ENCODE assay signal across 11 cellular contexts in genomic region chr12:607541-608001, GRCh38. TPM values are rescaled to one million over a fixed set of nuclear protein-coding genes. Genes with fewer than 3 reads are reported as not detected.
DNase-seq lines count a peak whose midpoint lies in the region; ATAC-seq, FAIRE-seq and TF ChIP-seq lines count a peak whose summit lies in the region.
"Had no signal": no experiment of that assay in that cellular context is flagged by ENCODE, and none has a peak within 500 bp of the region (broad histone marks: within the 10 kb centered on the region; RNA-seq: fewer than 3 reads in every experiment).

No MANE protein-coding gene starts in this region.

- H3K9me1 ChIP-seq in K562 (ENCODE audit: control insufficient read depth, insufficient read depth, low read length): no peaks in the 10 kb centered on the region

- WGBS in K562 (ENCODE audit: insufficient coverage, low coverage, missing lambda C conversion rate): 16% methylated on average over 4 of the region's 5 CpGs

- H3K79me2 ChIP-seq in K562 (ENCODE audit: control insufficient read depth, insufficient read depth, low read length): no peaks in the 10 kb centered on the region

- no TSS peak for BruUV-seq in K562 (replicated peaks; lab: Mats Ljungman, UMichigan)

- TF ChIP-seq CTCF in K562 (IDR thresholded peaks at IDR 0.05 in 2 of 3, conservative IDR thresholded peaks at IDR 0.05 in 1 of 3; ENCODE audit: insufficient read depth in 2 of 3, low read depth in 1 of 3, low read length in 3 of 3): no peak
- TF ChIP-seq CTCF in kidney (IDR thresholded peaks at IDR 0.05; ENCODE audit: borderline replicate concordance, extremely low read depth, insufficient read depth): no peak

- H3K27ac Mint-ChIP-seq in activated CD4-positive, alpha-beta memory T cell treated with anti-CD3 and anti-CD28 coated beads, Interleukin-2, amount 10 ng/mL, durations not matched to agents 7 days and 5 days: peak overlapping the region; percentile 80
- H3K27ac Mint-ChIP-seq in activated CD4-positive, alpha-beta memory T cell treated with anti-CD3 and anti-CD28 coated beads for 36 hours: no peak overlapping the region
- no peak overlapping the region for H3K27ac Mint-ChIP-seq in stimulated activated memory B cell treated with anti-CD40 and anti-IgM and Interleukin-4, amounts not matched to agents 10 μg/mL and 1 μg/mL and 100 μg/mL, for 72 hours
- H3K27ac Mint-ChIP-seq: nephron progenitor cell had no signal

- FAIRE-seq in K562 (lab: Jason Lieb, UNC): peak; percentile 23
- FAIRE-seq in kidney (lab: Jason Lieb, UNC): no peak

- H3K36me3 ChIP-seq in K562 (ENCODE audit: control insufficient read depth, insufficient read depth, low read length) (no peaks in the 10 kb centered on the region), kidney (ENCODE audit: control insufficient read depth in 1 of 2, insufficient read depth in 2 of 2, low read length in 2 of 2) (no peaks in the 10 kb centered on the region), SJCRH30 (no peaks in the 10 kb centered on the region)

- no peaks in the 10 kb centered on the region for H3K27me3 Mint-ChIP-seq in activated CD4-positive, alpha-beta memory T cell treated with anti-CD3 and anti-CD28 coated beads, Interleukin-2, amount 10 ng/mL, durations not matched to agents 7 days and 5 days
- no peaks in the 10 kb centered on the region for H3K27me3 Mint-ChIP-seq in activated CD4-positive, alpha-beta memory T cell treated with anti-CD3 and anti-CD28 coated beads for 36 hours
- no peaks in the 10 kb centered on the region for H3K27me3 Mint-ChIP-seq in stimulated activated memory B cell treated with anti-CD40 and anti-IgM and Interleukin-4, amounts not matched to agents 10 μg/mL and 1 μg/mL and 100 μg/mL, for 72 hours

- no peaks in the 10 kb centered on the region for H3K36me3 Mint-ChIP-seq in activated CD4-positive, alpha-beta memory T cell treated with anti-CD3 and anti-CD28 coated beads, Interleukin-2, amount 10 ng/mL, durations not matched to agents 7 days and 5 days (ENCODE audit: low read depth)
- H3K36me3 Mint-ChIP-seq in activated CD4-positive, alpha-beta memory T cell treated with anti-CD3 and anti-CD28 coated beads for 36 hours: no peaks in the 10 kb centered on the region
- H3K36me3 Mint-ChIP-seq in stimulated activated memory B cell treated with anti-CD40 and anti-IgM and Interleukin-4, amounts not matched to agents 10 μg/mL and 1 μg/mL and 100 μg/mL, for 72 hours: no peaks in the 10 kb centered on the region

- H3K27ac ChIP-seq in K562 (ENCODE audit: extremely low read depth, low read depth, low read length) (no peak overlapping the region), kidney (ENCODE audit: low read depth in 2 of 2, low read length in 2 of 2) (peak overlapping the region in 1 of 2 donors; percentile 27), substantia nigra (ENCODE audit: low read depth, low read length, poor library complexity, severe bottlenecking) (peak overlapping the region; percentile 50), SJCRH30 (no peak overlapping the region)

- no peak for TF ChIP-seq EP300 in K562 (IDR thresholded peaks at IDR 0.05; ENCODE audit: low read length)

- POLR2A ChIA-PET in activated CD4-positive, alpha-beta memory T cell treated with anti-CD3 and anti-CD28 coated beads, Interleukin-2, amount 10 ng/mL, durations not matched to agents 7 days and 5 days (lab: Charles Lee): interaction anchor here (1.1 to 1.4 kb wide), 5 partner anchors 8 to 147 kb away, joined by 3 to 7 read pairs (median 4); no protein-coding TSS in a partner anchor
- POLR2A ChIA-PET in activated CD4-positive, alpha-beta memory T cell treated with anti-CD3 and anti-CD28 coated beads for 36 hours (lab: Charles Lee): no interaction called here
- POLR2A ChIA-PET in K562 (lab: Yijun Ruan, JAX): interaction anchor here (0.7 kb wide), 1 partner anchor 567 kb away, joined by 3 read pairs; no protein-coding TSS in a partner anchor

- H3K4me3 Mint-ChIP-seq in activated CD4-positive, alpha-beta memory T cell treated with anti-CD3 and anti-CD28 coated beads, Interleukin-2, amount 10 ng/mL, durations not matched to agents 7 days and 5 days: no peak overlapping the region
- no peak overlapping the region for H3K4me3 Mint-ChIP-seq in activated CD4-positive, alpha-beta memory T cell treated with anti-CD3 and anti-CD28 coated beads for 36 hours
- no peak overlapping the region for H3K4me3 Mint-ChIP-seq in stimulated activated memory B cell treated with anti-CD40 and anti-IgM and Interleukin-4, amounts not matched to agents 10 μg/mL and 1 μg/mL and 100 μg/mL, for 72 hours
- H3K4me3 Mint-ChIP-seq: nephron progenitor cell had no signal

- no peak overlapping the region for H2AFZ ChIP-seq in K562 (ENCODE audit: low read depth, low read length)

- peaks cover 52% of the 10 kb centered on the region for H3K4me1 Mint-ChIP-seq in activated CD4-positive, alpha-beta memory T cell treated with anti-CD3 and anti-CD28 coated beads, Interleukin-2, amount 10 ng/mL, durations not matched to agents 7 days and 5 days
- H3K4me1 Mint-ChIP-seq in activated CD4-positive, alpha-beta memory T cell treated with anti-CD3 and anti-CD28 coated beads for 36 hours (ENCODE audit: low read depth): peaks cover 25% of the 10 kb centered on the region
- peaks cover 17% of the 10 kb centered on the region for H3K4me1 Mint-ChIP-seq in stimulated activated memory B cell treated with anti-CD40 and anti-IgM and Interleukin-4, amounts not matched to agents 10 μg/mL and 1 μg/mL and 100 μg/mL, for 72 hours

- peak; percentile 38 for DNase-seq in activated CD4-positive, alpha-beta memory T cell treated with anti-CD3 and anti-CD28 coated beads, Interleukin-2, amount 10 ng/mL, durations not matched to agents 7 days and 5 days
- no peak for DNase-seq in activated CD4-positive, alpha-beta memory T cell treated with anti-CD3 and anti-CD28 coated beads for 36 hours
- DNase-seq in K562 (ENCODE audit: extremely low read depth in 1 of 4, low spot score in 3 of 4) (no peak), kidney (peak; percentile 65), substantia nigra (lab: John Stamatoyannopoulos, UW) (peak in 11 of 49 donors; percentile 12 to 73 (median 18)), SJCRH30 (no peak)
- no peak for DNase-seq in stimulated activated CD4-positive, alpha-beta T cell treated with anti-CD3 and anti-CD28 coated beads, Interleukin-15, amount 100 ng/mL, for 24 hours
- DNase-seq: activated CD4-positive, CD25-positive, alpha-beta regulatory T cell; nephron progenitor cell had no signal

- ATAC-seq in K562: no peak; the same call in 2 of the 3 replicates
- ATAC-seq in stimulated activated memory B cell treated with anti-CD40 and anti-IgM and Interleukin-4, amounts not matched to agents 10 μg/mL and 1 μg/mL and 100 μg/mL, for 72 hours: no peak

- H3K4me2 ChIP-seq in K562 (ENCODE audit: insufficient read depth, low read length): no peak overlapping the region

- no peaks in the 10 kb centered on the region for H3K9me3 Mint-ChIP-seq in activated CD4-positive, alpha-beta memory T cell treated with anti-CD3 and anti-CD28 coated beads, Interleukin-2, amount 10 ng/mL, durations not matched to agents 7 days and 5 days
- H3K9me3 Mint-ChIP-seq in activated CD4-positive, alpha-beta memory T cell treated with anti-CD3 and anti-CD28 coated beads for 36 hours: no peaks in the 10 kb centered on the region
- no peaks in the 10 kb centered on the region for H3K9me3 Mint-ChIP-seq in stimulated activated memory B cell treated with anti-CD40 and anti-IgM and Interleukin-4, amounts not matched to agents 10 μg/mL and 1 μg/mL and 100 μg/mL, for 72 hours
- H3K9me3 Mint-ChIP-seq: nephron progenitor cell had no signal

- H3K27me3 ChIP-seq in K562 (ENCODE audit: control insufficient read depth in 2 of 2, insufficient read depth in 2 of 2, low read length in 2 of 2): no peaks in the 10 kb centered on the region
- H3K27me3 ChIP-seq in SJCRH30: peaks cover 3% of the 10 kb centered on the region; the same call in 1 of the 2 replicates

- no peak for TF ChIP-seq POLR2A in K562 (conservative IDR thresholded peaks at IDR 0.05)

- no peaks in the 10 kb centered on the region for H4K20me1 ChIP-seq in K562 (replicated peaks; ENCODE audit: control insufficient read depth, insufficient read depth, low read length)

- H3K4me3 ChIP-seq in K562 (no peak overlapping the region), kidney (ENCODE audit: low read length in 2 of 2) (no peak overlapping the region), SJCRH30 (no peak overlapping the region)

- in situ Hi-C loops in K562 (cut with MboI): no loop called here

- H3K4me1 ChIP-seq in K562 (replicated peaks in 1 of 2; ENCODE audit: control insufficient read depth in 2 of 2, insufficient read depth in 2 of 2, low read length in 2 of 2) (peaks cover 5 to 13% of the 10 kb centered on the region in 2 experiments; a peak in 4 of 5 replicates), kidney (ENCODE audit: control insufficient read depth in 1 of 2, insufficient read depth in 1 of 2, low read depth in 1 of 2, low read length in 2 of 2) (peaks cover 5 to 10% of the 10 kb centered on the region in 2 donors), SJCRH30 (peaks cover 5% of the 10 kb centered on the region)

- CTCF ChIA-PET in activated CD4-positive, alpha-beta memory T cell treated with anti-CD3 and anti-CD28 coated beads, Interleukin-2, amount 10 ng/mL, durations not matched to agents 7 days and 5 days (lab: Charles Lee): interaction anchor here (1.0 to 4.1 kb wide), 3 partner anchors 26 to 143 kb away, joined by 3 to 41 read pairs (median 14); no protein-coding TSS in a partner anchor
- CTCF ChIA-PET in activated CD4-positive, alpha-beta memory T cell treated with anti-CD3 and anti-CD28 coated beads for 36 hours (lab: Charles Lee): interaction anchor here (2.3 kb wide), 1 partner anchor 38 kb away, joined by 8 read pairs; no protein-coding TSS in a partner anchor
- CTCF ChIA-PET in K562 (lab: Yijun Ruan, JAX; ENCODE audit: low intra/inter-chr PET ratio): no interaction called here

- intact Hi-C loops in activated CD4-positive, alpha-beta memory T cell treated with anti-CD3 and anti-CD28 coated beads for 36 hours (cut with micrococcal nuclease): loop anchor here (2.0 kb wide), 1 partner anchor 19 kb away; no protein-coding TSS in a partner anchor
- intact Hi-C loops in K562 (cut with micrococcal nuclease): no loop called here
- intact Hi-C loops in kidney (cut with DNase I): no loop called here

- H3K9me3 ChIP-seq in K562 (replicated peaks; ENCODE audit: control insufficient read depth, insufficient read depth, low read depth, low read length) (no peaks in the 10 kb centered on the region), kidney (ENCODE audit: control insufficient read depth in 1 of 2, low read length in 2 of 2) (no peaks in the 10 kb centered on the region), SJCRH30 (replicated peaks) (no peaks in the 10 kb centered on the region; the same call in 1 of the 2 replicates)

- no peak for TF ChIP-seq RAD21 in K562 (CRISPR knock-in tag; conservative IDR thresholded peaks at IDR 0.05 in 1 of 2, IDR thresholded peaks at IDR 0.05 in 1 of 2)

- H3K9ac ChIP-seq in K562 (ENCODE audit: insufficient read depth in 1 of 2, low read depth in 2 of 2, low read length in 2 of 2) (no peak overlapping the region), kidney (ENCODE audit: low read length in 2 of 2) (no peak overlapping the region)

RNA-seq across cellular contexts. Expression of gene NINJ2, which starts 55.7 kb away (rescaled TPM):
- total RNA-seq in activated CD4-positive, alpha-beta memory T cell treated with anti-CD3 and anti-CD28 coated beads, Interleukin-2, amount 10 ng/mL, durations not matched to agents 7 days and 5 days: 10 to 100 TPM; 13.1 to 13.5 TPM
- 1 to 10 TPM; 5.1 to 7.5 TPM for total RNA-seq in activated CD4-positive, alpha-beta memory T cell treated with anti-CD3 and anti-CD28 coated beads for 36 hours
- 1.9 and 2.7 TPM in 2 replicates for total RNA-seq in K562 (2011; cell fraction: chromatin; rRNA removed; ENCODE audit: low replicate concordance)
- 2.0 and 2.1 TPM in 2 replicates for total RNA-seq in K562 (2011; cell fraction: nucleolus; rRNA removed)
- 1.5 TPM in 2 replicates for total RNA-seq in K562 (2011; cell fraction: nucleoplasm; rRNA removed)
- total RNA-seq in K562 (2014; rRNA removed) (3.6 and 4.5 TPM in 2 replicates), K562 (2014; rRNA removed; fragmentation: Illumina TruSeq; extraction: Trizol) (1.7 and 3.3 TPM in 2 replicates), K562 (2015; rRNA removed; fragmentation: Illumina TruSeq; extraction: Trizol) (4.0 and 4.9 TPM in 2 replicates), K562 (2021) (2.3 and 2.6 TPM in 2 replicates), kidney (2.8 TPM)
- polyA plus RNA-seq in K562 (2011; rRNA removed) (3.6 and 5.3 TPM in 2 replicates), K562 (2014; fragmentation: Illumina TruSeq; extraction: Trizol) (6.5 and 7.3 TPM in 2 replicates), K562 (2014; fragmentation: Nextera tagmentation; extraction: Ambion mirVana) (10 to 100 TPM; 10.6 to 16.0 TPM), K562 (2014; rRNA removed) (4.3 and 4.8 TPM in 2 replicates), kidney (ENCODE audit: insufficient read depth, low read depth, low replicate concordance) (0.69 TPM)
- 13.1 and 19.4 TPM in 2 replicates for polyA plus RNA-seq in K562 (2011; cell fraction: cytosol; rRNA removed)
- 4.1 and 4.4 TPM in 2 replicates for polyA plus RNA-seq in K562 (2011; cell fraction: nucleus; rRNA removed)
- polyA plus RNA-seq in K562 (2012): 5.8 and 7.2 TPM in 2 replicates
- polyA minus RNA-seq in K562 (2011; rRNA and poly(A)+ RNA removed): 5.5 and 8.4 TPM in 2 replicates
- 2.9 and 3.7 TPM in 2 replicates for polyA minus RNA-seq in K562 (2011; cell fraction: cytosol; rRNA and poly(A)+ RNA removed)
- polyA minus RNA-seq in K562 (2011; cell fraction: nucleus; rRNA and poly(A)+ RNA removed): 0.81 and 2.6 TPM in 2 replicates
- total RNA-seq in SJCRH30 (2014; rRNA removed; shearing (Covaris generic)): 0.24 TPM in 1 of 2 replicates, not detected in the other
- total RNA-seq: A673 had no signal

Comparison
In these comparisons a context has a peak if more than half of its experiments do, and no peak if none do; other contexts are left out.
1. DNase-seq: peak in activated CD4-positive, alpha-beta memory T cell treated with anti-CD3 and anti-CD28 coated beads, Interleukin-2, amount 10 ng/mL, durations not matched to agents 7 days and 5 days (single experiment) and kidney (single experiment); none in activated CD4-positive, alpha-beta memory T cell treated with anti-CD3 and anti-CD28 coated beads for 36 hours (single experiment), K562 (0 of 4), stimulated activated CD4-positive, alpha-beta T cell treated with anti-CD3 and anti-CD28 coated beads, Interleukin-15, amount 100 ng/mL, for 24 hours (single experiment) and SJCRH30 (0 of 2).